Comparison of ENCODE assay signal across 16 cellular contexts in genomic region chr3:164550857-164551256, GRCh38.
A peak's percentile ranks its signal among the peaks of the same experiment; 100 is the strongest.
DNase-seq lines count a peak whose midpoint lies in the region; TF ChIP-seq lines count a peak whose summit lies in the region.
"Had no signal": no experiment of that assay in that cellular context is flagged by ENCODE, and none has a peak within 500 bp of the region (broad histone marks: within the 10 kb centered on the region; RNA-seq: fewer than 3 reads in every experiment).

No MANE protein-coding gene starts in this region.

- no peak overlapping the region for H3K27ac ChIP-seq in mesenchymal stem cell (ENCODE audit: low read length, poor library complexity, severe bottlenecking)
- H3K27ac ChIP-seq: BLaER1 had no signal

- no peak overlapping the region for H4K8ac ChIP-seq in mesenchymal stem cell (ENCODE audit: low read length)

- no peak overlapping the region for H2BK12ac ChIP-seq in mesenchymal stem cell (ENCODE audit: low read length in 2 of 2)

- no peak overlapping the region for H3K23ac ChIP-seq in mesenchymal stem cell (ENCODE audit: low read length in 2 of 2)

- H3K14ac ChIP-seq in mesenchymal stem cell (ENCODE audit: low read length in 2 of 2), result no peak overlapping the region

- no peaks in the 10 kb centered on the region for H3K4me1 ChIP-seq in adipocyte (ENCODE audit: control insufficient read depth, insufficient read depth, low read length)
- H3K4me1 ChIP-seq in mesenchymal stem cell (ENCODE audit: control insufficient read depth, insufficient read depth, low read depth, low read length), result no peaks in the 10 kb centered on the region
- H3K4me1 ChIP-seq: BLaER1 had no signal

- no peak overlapping the region for H3K4ac ChIP-seq in mesenchymal stem cell (ENCODE audit: low read depth in 1 of 2, low read length in 2 of 2)

- no peak overlapping the region for H2AK5ac ChIP-seq in mesenchymal stem cell (ENCODE audit: low read length, severe bottlenecking)

- H3K9me3 ChIP-seq in adipocyte (ENCODE audit: control insufficient read depth, low read length) (no peaks in the 10 kb centered on the region), mesenchymal stem cell (ENCODE audit: control insufficient read depth, low read length) (no peaks in the 10 kb centered on the region)
- H3K9me3 ChIP-seq: BLaER1 had no signal

- TF ChIP-seq CTCF in Calu3 (IDR thresholded peaks at IDR 0.05; ENCODE audit: unreplicated experiment), result peak; percentile 31

- no peak overlapping the region for H2BK120ac ChIP-seq in mesenchymal stem cell (ENCODE audit: low read depth, low read length)

- H3K27ac Mint-ChIP-seq in Calu3 (ENCODE audit: unreplicated experiment), result no peak overlapping the region
- no peak overlapping the region for H3K27ac Mint-ChIP-seq in activated naive CD8-positive, alpha-beta T cell treated with anti-CD3 and anti-CD28 coated beads for 36 hours
- H3K27ac Mint-ChIP-seq: HFFc6; T-helper 1 cell treated with Interleukin-12 subunit alpha and Interleukin-12 subunit beta and Interleukin-4 antibody, amounts not matched to agents 30 μg/mL and 1 μg/mL, for 36 hours had no signal

- H3K36me3 ChIP-seq in adipocyte (ENCODE audit: control insufficient read depth, insufficient read depth, low read length, severe bottlenecking) (no peaks in the 10 kb centered on the region), mesenchymal stem cell (ENCODE audit: control insufficient read depth in 1 of 2, insufficient read depth in 2 of 2, low read depth in 1 of 2, low read length in 2 of 2) (no peaks in the 10 kb centered on the region)
- H3K36me3 ChIP-seq: BLaER1 had no signal

- H3K4me3 Mint-ChIP-seq in Calu3 (ENCODE audit: low read depth, unreplicated experiment), result no peak overlapping the region
- no peak overlapping the region for H3K4me3 Mint-ChIP-seq in activated naive CD8-positive, alpha-beta T cell treated with anti-CD3 and anti-CD28 coated beads for 36 hours
- H3K4me3 Mint-ChIP-seq: HFFc6; T-helper 1 cell treated with Interleukin-12 subunit alpha and Interleukin-12 subunit beta and Interleukin-4 antibody, amounts not matched to agents 30 μg/mL and 1 μg/mL, for 36 hours had no signal

- no peaks in the 10 kb centered on the region for H3K27me3 Mint-ChIP-seq in Calu3 (ENCODE audit: unreplicated experiment)
- H3K27me3 Mint-ChIP-seq in activated naive CD8-positive, alpha-beta T cell treated with anti-CD3 and anti-CD28 coated beads for 36 hours, result no peaks in the 10 kb centered on the region

- no peak overlapping the region for H2BK5ac ChIP-seq in mesenchymal stem cell (ENCODE audit: low read depth, low read length, poor library complexity, severe bottlenecking)

- no TSS peak for BruUV-seq in Calu3 (replicated peaks; lab: Mats Ljungman, UMichigan)

- no peaks in the 10 kb centered on the region for H3K79me1 ChIP-seq in mesenchymal stem cell (replicated peaks; ENCODE audit: low read length, poor library complexity, severe bottlenecking)

- DNase-seq in Calu3 (no peak), H4 (ENCODE audit: low spot score) (peak; percentile 14), adipocyte (ENCODE audit: low read depth) (peak; percentile 20), mesenchymal stem cell (peak; percentile 4), NCI-H1694 treated with DMSO at 0.1 percent for 48 hours (lab: John Stamatoyannopoulos, UW) (no peak), NCI-H226 (no peak), NAMALWA (ENCODE audit: low spot score) (no peak)
- no peak for DNase-seq in activated naive CD8-positive, alpha-beta T cell treated with anti-CD3 and anti-CD28 coated beads for 36 hours
- DNase-seq: HFFc6, KG1, NCI-H1105, NCI-H1930, SHP77 had no signal

- no peak overlapping the region for H2BK15ac ChIP-seq in mesenchymal stem cell (ENCODE audit: low read depth, poor library complexity, severe bottlenecking)

- intact Hi-C loops in Calu3 (cut with micrococcal nuclease; ENCODE audit: unreplicated experiment), result no loop called here

- no peak overlapping the region for H3K4me2 ChIP-seq in mesenchymal stem cell (ENCODE audit: low read length, poor library complexity, severe bottlenecking)
- H3K4me2 ChIP-seq: BLaER1 had no signal

- no peaks in the 10 kb centered on the region for H3K27me3 ChIP-seq in adipocyte (replicated peaks; ENCODE audit: control insufficient read depth, insufficient read depth, low read length)
- no peaks in the 10 kb centered on the region for H3K27me3 ChIP-seq in mesenchymal stem cell (ENCODE audit: control insufficient read depth in 1 of 2, insufficient read depth in 1 of 2, low read length in 2 of 2)
- H3K27me3 ChIP-seq: BLaER1 had no signal

- CTCF ChIA-PET in Calu3 (lab: Charles Lee), result no interaction called here

- H3K4me1 Mint-ChIP-seq in Calu3 (ENCODE audit: low read depth, unreplicated experiment), result no peaks in the 10 kb centered on the region
- no peaks in the 10 kb centered on the region for H3K4me1 Mint-ChIP-seq in activated naive CD8-positive, alpha-beta T cell treated with anti-CD3 and anti-CD28 coated beads for 36 hours

- peaks cover 2% of the 10 kb centered on the region for H3K9me3 Mint-ChIP-seq in Calu3 (ENCODE audit: low read depth, unreplicated experiment)
- peaks cover 8% of the 10 kb centered on the region for H3K9me3 Mint-ChIP-seq in activated naive CD8-positive, alpha-beta T cell treated with anti-CD3 and anti-CD28 coated beads for 36 hours

- no peak overlapping the region for H3K18ac ChIP-seq in mesenchymal stem cell (ENCODE audit: low read depth in 1 of 2, low read length in 2 of 2)

- no peak overlapping the region for H4K91ac ChIP-seq in mesenchymal stem cell (ENCODE audit: low read length)

- H2AFZ ChIP-seq in mesenchymal stem cell (ENCODE audit: low read depth, low read length), result no peak overlapping the region

- H3K4me3 ChIP-seq in adipocyte (ENCODE audit: low read length) (no peak overlapping the region), mesenchymal stem cell (ENCODE audit: insufficient read depth in 1 of 2, low read depth in 1 of 2, low read length in 2 of 2) (no peak overlapping the region)
- H3K4me3 ChIP-seq: BLaER1, GM12878 had no signal

- no peaks in the 10 kb centered on the region for H3K36me3 Mint-ChIP-seq in Calu3 (ENCODE audit: insufficient read depth, unreplicated experiment)
- H3K36me3 Mint-ChIP-seq in activated naive CD8-positive, alpha-beta T cell treated with anti-CD3 and anti-CD28 coated beads for 36 hours, result no peaks in the 10 kb centered on the region

- H3K9ac ChIP-seq in adipocyte (ENCODE audit: low read length), result no peak overlapping the region
- no peak overlapping the region for H3K9ac ChIP-seq in mesenchymal stem cell (ENCODE audit: low read length)
- H3K9ac ChIP-seq: BLaER1 had no signal

Comparison
In these comparisons a context has a peak if more than half of its experiments do, and no peak if none do; other contexts are left out.
1. DNase-seq: peak in H4 (single experiment), adipocyte (single experiment) and mesenchymal stem cell (single experiment); none in Calu3 (single experiment), NCI-H1694 treated with DMSO at 0.1 percent for 48 hours (single experiment), activated naive CD8-positive, alpha-beta T cell treated with anti-CD3 and anti-CD28 coated beads for 36 hours (single experiment), NCI-H226 (single experiment) and NAMALWA (single experiment).